11 cellular contexts compared by ENCODE assay signal in genomic region chr15:90620379-90621134, GRCh38.
A peak's percentile ranks its signal among the peaks of the same experiment; 100 is the strongest.
DNase-seq lines count a peak whose midpoint lies in the region; ATAC-seq and TF ChIP-seq lines count a peak whose summit lies in the region.
"Had no signal": no experiment of that assay in that cellular context is flagged by ENCODE, and none has a peak within 500 bp of the region (broad histone marks: within the 10 kb centered on the region; RNA-seq: fewer than 3 reads in every experiment).

No MANE protein-coding gene starts in this region.

- TF ChIP-seq CTCF in BE2C (IDR thresholded peaks at IDR 0.05; ENCODE audit: low read depth, low read length), result no peak

- POLR2A ChIA-PET in activated naive CD8-positive, alpha-beta T cell treated with anti-CD3 and anti-CD28 coated beads, Interleukin-2, amount 10 ng/mL, durations not matched to agents 7 days and 5 days (lab: Charles Lee), result interaction anchor here (1.7 kb wide), 1 partner anchor 59 kb away, joined by 4 read pairs; no protein-coding TSS in a partner anchor

- H3K36me3 Mint-ChIP-seq in activated naive CD8-positive, alpha-beta T cell treated with anti-CD3 and anti-CD28 coated beads, Interleukin-2, amount 10 ng/mL, durations not matched to agents 7 days and 5 days, result peaks cover 29% of the 10 kb centered on the region

- H3K4me3 ChIP-seq in BE2C (ENCODE audit: low read depth, low read length), result no peak overlapping the region
- H3K4me3 ChIP-seq: suprapubic skin had no signal

- peaks cover 14% of the 10 kb centered on the region for H3K4me1 Mint-ChIP-seq in activated naive CD8-positive, alpha-beta T cell treated with anti-CD3 and anti-CD28 coated beads, Interleukin-2, amount 10 ng/mL, durations not matched to agents 7 days and 5 days

- H3K27me3 Mint-ChIP-seq in activated naive CD8-positive, alpha-beta T cell treated with anti-CD3 and anti-CD28 coated beads, Interleukin-2, amount 10 ng/mL, durations not matched to agents 7 days and 5 days, result no peaks in the 10 kb centered on the region

- no peaks in the 10 kb centered on the region for H3K9me3 Mint-ChIP-seq in activated naive CD8-positive, alpha-beta T cell treated with anti-CD3 and anti-CD28 coated beads, Interleukin-2, amount 10 ng/mL, durations not matched to agents 7 days and 5 days

- H3K27me3 ChIP-seq in BE2C, result no peaks in the 10 kb centered on the region
- H3K27me3 ChIP-seq: suprapubic skin had no signal

- H3K4me1 ChIP-seq in BE2C, result no peaks in the 10 kb centered on the region
- H3K4me1 ChIP-seq: parathyroid adenoma had no signal

- H3K36me3 ChIP-seq in BE2C, result no peaks in the 10 kb centered on the region

- H3K4me3 Mint-ChIP-seq in activated naive CD8-positive, alpha-beta T cell treated with anti-CD3 and anti-CD28 coated beads, Interleukin-2, amount 10 ng/mL, durations not matched to agents 7 days and 5 days, result peak overlapping the region; percentile 68

- DNase-seq in GDM1 (lab: John Stamatoyannopoulos, UW) (peak; percentile 55), NOMO-1 treated with dmso at 0.1 percent for 144 hours (lab: John Stamatoyannopoulos, UW; ENCODE audit: unreplicated experiment) (peak; percentile 69), BE2C (no peak), NCI-H2196 treated with DMSO at 0.1 percent for 48 hours (lab: John Stamatoyannopoulos, UW; ENCODE audit: unreplicated experiment) (no peak), NCI-H1694 (lab: John Stamatoyannopoulos, UW) (no peak)
- no peak for DNase-seq in activated naive CD8-positive, alpha-beta T cell treated with anti-CD3 and anti-CD28 coated beads, Interleukin-2, amount 10 ng/mL, durations not matched to agents 7 days and 5 days
- DNase-seq: WERI-Rb-1 had no signal

- peak overlapping the region; percentile 84 for H3K27ac Mint-ChIP-seq in activated naive CD8-positive, alpha-beta T cell treated with anti-CD3 and anti-CD28 coated beads, Interleukin-2, amount 10 ng/mL, durations not matched to agents 7 days and 5 days

- ATAC-seq in GM21576 (IDR thresholded peaks at IDR 0.05; ENCODE audit: unreplicated experiment), result peak; percentile 84
- ATAC-seq in activated naive CD8-positive, alpha-beta T cell treated with anti-CD3 and anti-CD28 coated beads, Interleukin-2, amount 10 ng/mL, durations not matched to agents 7 days and 5 days (ENCODE audit: low read depth), result peak; percentile 86
- no peak for ATAC-seq in HG03097 (IDR thresholded peaks at IDR 0.05; ENCODE audit: low FRiP score, unreplicated experiment)

- H3K9me3 ChIP-seq in BE2C, result no peaks in the 10 kb centered on the region
- H3K9me3 ChIP-seq: suprapubic skin had no signal

Comparison
In these comparisons a context has a peak if more than half of its experiments do, and no peak if none do; other contexts are left out.
1. DNase-seq: peak in GDM1 (single experiment) and NOMO-1 treated with dmso at 0.1 percent for 144 hours (single experiment); none in activated naive CD8-positive, alpha-beta T cell treated with anti-CD3 and anti-CD28 coated beads, Interleukin-2, amount 10 ng/mL, durations not matched to agents 7 days and 5 days (single experiment), BE2C (single experiment), NCI-H2196 treated with DMSO at 0.1 percent for 48 hours (single experiment) and NCI-H1694 (single experiment).